Comparison of ENCODE assay signal across 1 cellular context in the genomic region with DNA sequence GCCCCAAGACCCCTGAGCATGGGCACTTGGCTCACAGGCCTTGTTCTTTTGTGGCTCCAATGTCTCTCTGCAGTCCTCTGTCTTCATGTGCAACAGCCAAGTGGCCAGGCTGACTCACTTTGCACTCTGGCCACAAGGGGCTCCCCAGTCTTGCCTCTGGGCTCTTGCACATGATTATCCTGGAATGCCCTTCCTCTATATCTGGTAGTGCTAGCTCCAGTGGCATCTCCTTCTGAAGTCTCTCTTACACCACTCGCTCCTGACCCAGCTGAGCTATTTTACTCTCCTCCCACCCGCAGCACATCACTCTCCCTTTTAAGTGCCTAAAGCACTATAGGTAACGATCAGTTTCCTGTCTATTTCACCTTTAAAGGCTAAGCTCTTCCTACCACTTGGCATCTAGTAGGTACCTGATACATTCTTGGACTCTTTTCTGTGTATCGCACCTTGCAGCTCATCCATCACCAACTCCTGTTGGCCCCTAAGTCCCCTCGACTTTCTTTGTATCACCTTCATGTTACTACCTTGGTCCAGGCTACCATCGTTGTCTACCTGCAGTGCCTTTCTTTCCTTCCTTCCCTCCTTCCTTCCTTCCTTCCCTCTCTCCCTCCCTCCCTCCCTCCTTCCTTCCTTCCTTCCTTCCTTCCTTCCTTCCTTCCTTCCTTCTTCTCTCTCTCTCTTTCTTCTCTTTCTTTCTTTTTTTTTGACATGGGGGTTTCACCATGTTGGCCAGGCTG.
TF ChIP-seq lines count a peak whose summit lies in the region.

No MANE protein-coding gene starts in this region.

TF ChIP-seq in WTC11, 78 proteins besides CTCF, POLR2A, EP300 and RAD21 (continued from another document):
- TF ChIP-seq, protein P1, sequence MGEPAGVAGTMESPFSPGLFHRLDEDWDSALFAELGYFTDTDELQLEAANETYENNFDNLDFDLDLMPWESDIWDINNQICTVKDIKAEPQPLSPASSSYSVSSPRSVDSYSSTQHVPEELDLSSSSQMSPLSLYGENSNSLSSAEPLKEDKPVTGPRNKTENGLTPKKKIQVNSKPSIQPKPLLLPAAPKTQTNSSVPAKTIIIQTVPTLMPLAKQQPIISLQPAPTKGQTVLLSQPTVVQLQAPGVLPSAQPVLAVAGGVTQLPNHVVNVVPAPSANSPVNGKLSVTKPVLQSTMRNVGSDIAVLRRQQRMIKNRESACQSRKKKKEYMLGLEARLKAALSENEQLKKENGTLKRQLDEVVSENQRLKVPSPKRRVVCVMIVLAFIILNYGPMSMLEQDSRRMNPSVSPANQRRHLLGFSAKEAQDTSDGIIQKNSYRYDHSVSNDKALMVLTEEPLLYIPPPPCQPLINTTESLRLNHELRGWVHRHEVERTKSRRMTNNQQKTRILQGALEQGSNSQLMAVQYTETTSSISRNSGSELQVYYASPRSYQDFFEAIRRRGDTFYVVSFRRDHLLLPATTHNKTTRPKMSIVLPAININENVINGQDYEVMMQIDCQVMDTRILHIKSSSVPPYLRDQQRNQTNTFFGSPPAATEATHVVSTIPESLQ (CRISPR knock-in tag; IDR thresholded peaks at IDR 0.05) = no peak
- no peak for TF ChIP-seq EMX1 (CRISPR knock-in tag; IDR thresholded peaks at IDR 0.05)
- no peak for TF ChIP-seq ZNF423 (CRISPR knock-in tag; IDR thresholded peaks at IDR 0.05)
- TF ChIP-seq RORB (CRISPR knock-in tag; IDR thresholded peaks at IDR 0.05) = no peak
- TF ChIP-seq, protein P2, sequence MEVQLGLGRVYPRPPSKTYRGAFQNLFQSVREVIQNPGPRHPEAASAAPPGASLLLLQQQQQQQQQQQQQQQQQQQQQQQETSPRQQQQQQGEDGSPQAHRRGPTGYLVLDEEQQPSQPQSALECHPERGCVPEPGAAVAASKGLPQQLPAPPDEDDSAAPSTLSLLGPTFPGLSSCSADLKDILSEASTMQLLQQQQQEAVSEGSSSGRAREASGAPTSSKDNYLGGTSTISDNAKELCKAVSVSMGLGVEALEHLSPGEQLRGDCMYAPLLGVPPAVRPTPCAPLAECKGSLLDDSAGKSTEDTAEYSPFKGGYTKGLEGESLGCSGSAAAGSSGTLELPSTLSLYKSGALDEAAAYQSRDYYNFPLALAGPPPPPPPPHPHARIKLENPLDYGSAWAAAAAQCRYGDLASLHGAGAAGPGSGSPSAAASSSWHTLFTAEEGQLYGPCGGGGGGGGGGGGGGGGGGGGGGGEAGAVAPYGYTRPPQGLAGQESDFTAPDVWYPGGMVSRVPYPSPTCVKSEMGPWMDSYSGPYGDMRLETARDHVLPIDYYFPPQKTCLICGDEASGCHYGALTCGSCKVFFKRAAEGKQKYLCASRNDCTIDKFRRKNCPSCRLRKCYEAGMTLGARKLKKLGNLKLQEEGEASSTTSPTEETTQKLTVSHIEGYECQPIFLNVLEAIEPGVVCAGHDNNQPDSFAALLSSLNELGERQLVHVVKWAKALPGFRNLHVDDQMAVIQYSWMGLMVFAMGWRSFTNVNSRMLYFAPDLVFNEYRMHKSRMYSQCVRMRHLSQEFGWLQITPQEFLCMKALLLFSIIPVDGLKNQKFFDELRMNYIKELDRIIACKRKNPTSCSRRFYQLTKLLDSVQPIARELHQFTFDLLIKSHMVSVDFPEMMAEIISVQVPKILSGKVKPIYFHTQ (CRISPR knock-in tag; IDR thresholded peaks at IDR 0.05) = no peak
- no peak for TF ChIP-seq FOXP1 (CRISPR knock-in tag; IDR thresholded peaks at IDR 0.05; ENCODE audit: borderline replicate concordance)
- no peak for TF ChIP-seq TP53 (CRISPR knock-in tag; IDR thresholded peaks at IDR 0.05)
- no peak for TF ChIP-seq NFE2L1 (CRISPR knock-in tag; IDR thresholded peaks at IDR 0.05)
- TF ChIP-seq TCF7 (CRISPR knock-in tag; IDR thresholded peaks at IDR 0.05; ENCODE audit: low read depth) = no peak
- TF ChIP-seq ZNF138 (CRISPR knock-in tag; conservative IDR thresholded peaks at IDR 0.05) = no peak
- no peak for TF ChIP-seq NR3C1 (CRISPR knock-in tag; conservative IDR thresholded peaks at IDR 0.05; ENCODE audit: low read depth)
- TF ChIP-seq, protein P3, sequence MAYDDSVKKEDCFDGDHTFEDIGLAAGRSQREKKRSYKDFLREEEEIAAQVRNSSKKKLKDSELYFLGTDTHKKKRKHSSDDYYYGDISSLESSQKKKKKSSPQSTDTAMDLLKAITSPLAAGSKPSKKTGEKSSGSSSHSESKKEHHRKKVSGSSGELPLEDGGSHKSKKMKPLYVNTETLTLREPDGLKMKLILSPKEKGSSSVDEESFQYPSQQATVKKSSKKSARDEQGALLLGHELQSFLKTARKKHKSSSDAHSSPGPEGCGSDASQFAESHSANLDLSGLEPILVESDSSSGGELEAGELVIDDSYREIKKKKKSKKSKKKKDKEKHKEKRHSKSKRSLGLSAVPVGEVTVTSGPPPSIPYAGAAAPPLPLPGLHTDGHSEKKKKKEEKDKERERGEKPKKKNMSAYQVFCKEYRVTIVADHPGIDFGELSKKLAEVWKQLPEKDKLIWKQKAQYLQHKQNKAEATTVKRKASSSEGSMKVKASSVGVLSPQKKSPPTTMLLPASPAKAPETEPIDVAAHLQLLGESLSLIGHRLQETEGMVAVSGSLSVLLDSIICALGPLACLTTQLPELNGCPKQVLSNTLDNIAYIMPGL (CRISPR knock-in tag; IDR thresholded peaks at IDR 0.05) = no peak
- no peak for TF ChIP-seq ATF1 (CRISPR knock-in tag; IDR thresholded peaks at IDR 0.05)
- TF ChIP-seq, protein P4, sequence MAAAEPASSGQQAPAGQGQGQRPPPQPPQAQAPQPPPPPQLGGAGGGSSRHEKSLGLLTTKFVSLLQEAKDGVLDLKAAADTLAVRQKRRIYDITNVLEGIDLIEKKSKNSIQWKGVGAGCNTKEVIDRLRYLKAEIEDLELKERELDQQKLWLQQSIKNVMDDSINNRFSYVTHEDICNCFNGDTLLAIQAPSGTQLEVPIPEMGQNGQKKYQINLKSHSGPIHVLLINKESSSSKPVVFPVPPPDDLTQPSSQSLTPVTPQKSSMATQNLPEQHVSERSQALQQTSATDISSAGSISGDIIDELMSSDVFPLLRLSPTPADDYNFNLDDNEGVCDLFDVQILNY (CRISPR knock-in tag; IDR thresholded peaks at IDR 0.05) = no peak
- no peak for TF ChIP-seq SMAD3 (CRISPR knock-in tag; IDR thresholded peaks at IDR 0.05; ENCODE audit: borderline replicate concordance)
- TF ChIP-seq, protein P5, sequence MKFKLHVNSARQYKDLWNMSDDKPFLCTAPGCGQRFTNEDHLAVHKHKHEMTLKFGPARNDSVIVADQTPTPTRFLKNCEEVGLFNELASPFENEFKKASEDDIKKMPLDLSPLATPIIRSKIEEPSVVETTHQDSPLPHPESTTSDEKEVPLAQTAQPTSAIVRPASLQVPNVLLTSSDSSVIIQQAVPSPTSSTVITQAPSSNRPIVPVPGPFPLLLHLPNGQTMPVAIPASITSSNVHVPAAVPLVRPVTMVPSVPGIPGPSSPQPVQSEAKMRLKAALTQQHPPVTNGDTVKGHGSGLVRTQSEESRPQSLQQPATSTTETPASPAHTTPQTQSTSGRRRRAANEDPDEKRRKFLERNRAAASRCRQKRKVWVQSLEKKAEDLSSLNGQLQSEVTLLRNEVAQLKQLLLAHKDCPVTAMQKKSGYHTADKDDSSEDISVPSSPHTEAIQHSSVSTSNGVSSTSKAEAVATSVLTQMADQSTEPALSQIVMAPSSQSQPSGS (CRISPR knock-in tag; IDR thresholded peaks at IDR 0.05; ENCODE audit: borderline replicate concordance, low read depth) = no peak
- TF ChIP-seq, protein P6, sequence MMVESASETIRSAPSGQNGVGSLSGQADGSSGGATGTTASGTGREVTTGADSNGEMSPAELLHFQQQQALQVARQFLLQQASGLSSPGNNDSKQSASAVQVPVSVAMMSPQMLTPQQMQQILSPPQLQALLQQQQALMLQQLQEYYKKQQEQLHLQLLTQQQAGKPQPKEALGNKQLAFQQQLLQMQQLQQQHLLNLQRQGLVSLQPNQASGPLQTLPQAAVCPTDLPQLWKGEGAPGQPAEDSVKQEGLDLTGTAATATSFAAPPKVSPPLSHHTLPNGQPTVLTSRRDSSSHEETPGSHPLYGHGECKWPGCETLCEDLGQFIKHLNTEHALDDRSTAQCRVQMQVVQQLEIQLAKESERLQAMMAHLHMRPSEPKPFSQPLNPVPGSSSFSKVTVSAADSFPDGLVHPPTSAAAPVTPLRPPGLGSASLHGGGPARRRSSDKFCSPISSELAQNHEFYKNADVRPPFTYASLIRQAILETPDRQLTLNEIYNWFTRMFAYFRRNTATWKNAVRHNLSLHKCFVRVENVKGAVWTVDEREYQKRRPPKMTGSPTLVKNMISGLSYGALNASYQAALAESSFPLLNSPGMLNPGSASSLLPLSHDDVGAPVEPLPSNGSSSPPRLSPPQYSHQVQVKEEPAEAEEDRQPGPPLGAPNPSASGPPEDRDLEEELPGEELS (CRISPR knock-in tag; IDR thresholded peaks at IDR 0.05) = no peak
